In genomic region chr14:105021656-105022275, GRCh38 we compare ENCODE assay signal across 8 cellular contexts. TPM values are rescaled to one million over a fixed set of nuclear protein-coding genes. Genes with fewer than 3 reads are reported as not detected.
DNase-seq lines count a peak whose midpoint lies in the region; ATAC-seq, FAIRE-seq and TF ChIP-seq lines count a peak whose summit lies in the region.

No MANE protein-coding gene starts in this region.

- 1% methylated on average over 19 of the region's 20 CpGs for WGBS in GM12878 (ENCODE audit: insufficient coverage, insufficient replicate concordance, low lambda C conversion rate, missing lambda C conversion rate)

- H4K20me1 ChIP-seq in OCI-LY7 (ENCODE audit: insufficient read depth, low read length) (peaks cover 28% of the 10 kb centered on the region), GM12878 (ENCODE audit: control insufficient read depth, insufficient read depth) (no peaks in the 10 kb centered on the region)

- H3K79me2 ChIP-seq in OCI-LY7 (ENCODE audit: insufficient read depth, low read depth, low read length) (peaks cover 55% of the 10 kb centered on the region), GM12878 (ENCODE audit: control insufficient read depth, insufficient read depth, low read length) (peaks cover 57% of the 10 kb centered on the region)

- no peaks in the 10 kb centered on the region for H3K27me3 ChIP-seq in Caco-2 (replicated peaks; ENCODE audit: control insufficient read depth, insufficient read depth, low read length)
- no peaks in the 10 kb centered on the region for H3K27me3 ChIP-seq in GM12878 (replicated peaks in 1 of 2; ENCODE audit: control insufficient read depth in 2 of 2, insufficient read depth in 2 of 2, low read length in 1 of 2)

- H3K27ac ChIP-seq in OCI-LY7 (ENCODE audit: low read depth, low read length, poor library complexity, severe bottlenecking) (peak overlapping the region; percentile 79), GM12878 (ENCODE audit: control insufficient read depth, insufficient read depth) (peak overlapping the region; percentile 93)

- RAD21 ChIA-PET in GM12878 (lab: Charles Lee; ENCODE audit: unreplicated experiment) = interaction anchor here (0.9 to 3.9 kb wide), 4 partner anchors 23 to 66 kb away, joined by 3 to 25 read pairs (median 12); partner anchors contain the start of gene GPR132

- TF ChIP-seq RAD21 in GM12878 (IDR thresholded peaks at IDR 0.05; ENCODE audit: insufficient read depth, low read depth, low read length) = no peak

- no peak; the same call in 1 of the 2 replicates for TF ChIP-seq POLR2A in GM12878 (IDR thresholded peaks at IDR 0.05; ENCODE audit: low read depth, low read length)

- POLR2A ChIA-PET in Caco-2 (lab: Charles Lee) (interaction anchor here (1.0 to 1.2 kb wide), 4 partner anchors 22 to 44 kb away, joined by 3 to 15 read pairs (median 4); partner anchors contain the start of genes AHNAK2 and CLBA1), OCI-LY7 (lab: Charles Lee) (no interaction called here), GM12878 (lab: Charles Lee) (interaction anchor here (1.3 to 1.9 kb wide), 4 partner anchors 14 to 53 kb away, joined by 3 to 13 read pairs (median 6); no protein-coding TSS in a partner anchor)

- H3K36me3 ChIP-seq in Caco-2 (ENCODE audit: control insufficient read depth, insufficient read depth, low read length) (no peaks in the 10 kb centered on the region), OCI-LY7 (ENCODE audit: insufficient read depth, low read length) (peaks cover 39% of the 10 kb centered on the region), GM12878 (ENCODE audit: control insufficient read depth in 2 of 2, insufficient read depth in 2 of 2, low read length in 1 of 2) (peaks cover 0 to 2% of the 10 kb centered on the region in 2 experiments; a peak in 2 of 4 replicates)

- H3K9me2 ChIP-seq in OCI-LY7 (ENCODE audit: insufficient read depth, low read length) = no peaks in the 10 kb centered on the region

- CTCF ChIA-PET in Caco-2 (lab: Charles Lee) (interaction anchor here (0.6 kb wide), 2 partner anchors 27 to 1107 kb away, joined by 3 to 14 read pairs; no protein-coding TSS in a partner anchor), OCI-LY7 (lab: Charles Lee; ENCODE audit: unreplicated experiment) (no interaction called here), GM12878 (lab: Yijun Ruan, JAX) (interaction anchor here (1.3 kb wide), 1 partner anchor 64 kb away, joined by 4 read pairs; no protein-coding TSS in a partner anchor)

- in situ Hi-C loops in GM12878 (cut with MboI) = no loop called here

- DNase-seq in Caco-2 = peak; percentile 75 to 78
- DNase-seq in OCI-LY7 (ENCODE audit: low spot score) = peak; percentile 64
- DNase-seq in GM12878 (ENCODE audit: low read depth, low spot score) = no peak
- DNase-seq in iris pigment epithelial cell (ENCODE audit: low read depth) = peak; percentile 52
- DNase-seq in stimulated activated CD4-positive, alpha-beta T cell treated with anti-CD3 and anti-CD28 coated beads, Interleukin-12 subunit alpha, Interleukin-12 subunit beta, amount 100 ng/mL, for 4 hours = peak; percentile 45
- no peak for DNase-seq in amniotic stem cell (lab: John Stamatoyannopoulos, UW)

- H3K4me3 Mint-ChIP-seq in Caco-2 (ENCODE audit: unreplicated experiment) = peak overlapping the region; percentile 86

- H3K9me3 Mint-ChIP-seq in Caco-2 (ENCODE audit: unreplicated experiment) = no peaks in the 10 kb centered on the region

- H3K4me3 ChIP-seq in Caco-2 (ENCODE audit: low read depth, low read length) = peak overlapping the region; percentile 71
- peak overlapping the region; percentile 85 for H3K4me3 ChIP-seq in OCI-LY7 (ENCODE audit: low read depth, low read length, poor library complexity, severe bottlenecking)
- peak overlapping the region; percentile 72 for H3K4me3 ChIP-seq in GM12878

- H3K27ac Mint-ChIP-seq in Caco-2 (ENCODE audit: unreplicated experiment) = peak overlapping the region; percentile 87

- no peaks in the 10 kb centered on the region for H3K27me3 Mint-ChIP-seq in Caco-2 (ENCODE audit: insufficient read depth, unreplicated experiment)

- peak overlapping the region; percentile 90 for H2AFZ ChIP-seq in OCI-LY7 (ENCODE audit: low read length)
- peak overlapping the region; percentile 35 for H2AFZ ChIP-seq in GM12878 (ENCODE audit: control insufficient read depth, low read depth, low read length)

- H3K36me3 Mint-ChIP-seq in Caco-2 (ENCODE audit: insufficient read depth, unreplicated experiment) = peaks cover 29% of the 10 kb centered on the region

- TF ChIP-seq EP300 in GM12878 (IDR thresholded peaks at IDR 0.05; ENCODE audit: borderline replicate concordance in 1 of 2, control insufficient read depth in 1 of 2, low read depth in 2 of 2, low read length in 2 of 2) = no peak

- peak overlapping the region; percentile 93 for H3K4me2 ChIP-seq in OCI-LY7 (ENCODE audit: low read length)
- H3K4me2 ChIP-seq in GM12878 (ENCODE audit: control insufficient read depth, insufficient read depth) = peak overlapping the region; percentile 78

- no peak for FAIRE-seq in GM12878 (lab: Jason Lieb, UNC)

- H3K9me3 ChIP-seq in Caco-2 (no peaks in the 10 kb centered on the region), OCI-LY7 (ENCODE audit: low read length) (no peaks in the 10 kb centered on the region), GM12878 (replicated peaks; ENCODE audit: control insufficient read depth, insufficient read depth, low read length) (no peaks in the 10 kb centered on the region; the same call in 2 of the 3 replicates)

- H3K4me1 Mint-ChIP-seq in Caco-2 (ENCODE audit: low read depth, unreplicated experiment) = peaks cover 3% of the 10 kb centered on the region

- SMC1A ChIA-PET in GM12878 (lab: Charles Lee; ENCODE audit: uncharacterized antibody, unreplicated experiment) = no interaction called here

- peak overlapping the region; percentile 95 for H3K9ac ChIP-seq in GM12878 (ENCODE audit: control insufficient read depth, insufficient read depth, low read length)

- H3K4me1 ChIP-seq in Caco-2 = peaks cover 15% of the 10 kb centered on the region
- H3K4me1 ChIP-seq in OCI-LY7 (ENCODE audit: insufficient read depth, low read length, poor library complexity, severe bottlenecking) = peaks cover 48% of the 10 kb centered on the region
- peaks cover 21% of the 10 kb centered on the region for H3K4me1 ChIP-seq in GM12878 (ENCODE audit: control insufficient read depth, insufficient read depth, low read length)

- TF ChIP-seq CTCF in Caco-2 (IDR thresholded peaks at IDR 0.05; ENCODE audit: insufficient read depth in 1 of 2, low read depth in 1 of 2, low read length in 1 of 2, severe bottlenecking in 1 of 2, unreplicated experiment in 1 of 2) (peak in 1 of 2 experiments; percentile 45), OCI-LY7 (conservative IDR thresholded peaks at IDR 0.05; ENCODE audit: low read length) (peak; percentile 80), GM12878 (IDR thresholded peaks at IDR 0.05 in 2 of 3, conservative IDR thresholded peaks at IDR 0.05 in 1 of 3; ENCODE audit: control insufficient read depth in 2 of 3, extremely low read depth in 1 of 3, insufficient read depth in 1 of 3, low read depth in 3 of 3, low read length in 3 of 3) (peak; percentile 9 to 29 (median 13); a peak in 3 of 6 replicates)

- BruUV-seq in Caco-2 (replicated peaks; lab: Mats Ljungman, UMichigan) = TSS peak; percentile 85
- BruUV-seq in OCI-LY7 (replicated peaks; lab: Mats Ljungman, UMichigan) = TSS peak; percentile 93
- TSS peak; percentile 96 for BruUV-seq in GM12878 (replicated peaks; lab: Mats Ljungman, UMichigan)

- intact Hi-C loops in Caco-2 (cut with micrococcal nuclease; ENCODE audit: unreplicated experiment) = loop anchor here (1.0 kb wide), 3 partner anchors 24 to 66 kb away; partner anchors contain the start of gene CLBA1
- intact Hi-C loops in OCI-LY7 (cut with micrococcal nuclease; ENCODE audit: unreplicated experiment) = loop anchor here (2.0 to 10.0 kb wide), 2 partner anchors 23 to 267 kb away; partner anchors contain the start of gene SIVA1
- intact Hi-C loops in GM12878 (cut with micrococcal nuclease; ENCODE audit: unreplicated experiment) = loop anchor here (5.0 kb wide), 1 partner anchor 46 kb away; the partner anchor contains the start of gene GPR132

- ATAC-seq in HG03354 (IDR thresholded peaks at IDR 0.05; ENCODE audit: poor library complexity, severe bottlenecking, unreplicated experiment) = peak; percentile 6
- ATAC-seq in GM12878 = no peak
- ATAC-seq in HG03432 (IDR thresholded peaks at IDR 0.05; ENCODE audit: unreplicated experiment) = no peak

RNA-seq across cellular contexts. Expression of gene CDCA4, which starts 0.9 kb away (rescaled TPM):
- total RNA-seq in Caco-2 (2022) (33.4 and 41.4 TPM in 2 replicates), OCI-LY7 (2022) (74.0 and 79.5 TPM in 2 replicates), GM12878 (2014; rRNA removed) (59.0 and 62.9 TPM in 2 replicates), GM12878 (2014; rRNA removed; fragmentation: Illumina TruSeq; extraction: Trizol) (28.7 and 30.1 TPM in 2 replicates), GM12878 (2021) (56.3 and 60.2 TPM in 2 replicates)
- total RNA-seq in OCI-LY7 (2014; rRNA removed; shearing (Covaris generic)) = 109 and 110 TPM in 2 replicates
- total RNA-seq in GM12878 (2013; cell fraction: nucleolus; rRNA removed) = 26.9 and 31.0 TPM in 2 replicates
- 12.7 TPM for polyA plus RNA-seq in GM12878 (2011; ENCODE audit: low read depth)
- polyA plus RNA-seq in GM12878 (2011; rRNA removed) (35.4 and 48.5 TPM in 2 replicates), GM12878 (2014; fragmentation: Illumina TruSeq; extraction: Trizol) (14.4 and 23.3 TPM in 2 replicates), GM12878 (2014; fragmentation: Nextera tagmentation; extraction: Ambion mirVana) (10 to 100 TPM; 10.4 to 16.1 TPM), GM12878 (2014; rRNA removed) (55.7 and 59.3 TPM in 2 replicates), GM12878 (2016; fragmentation: Nextera tagmentation; extraction: Ambion mirVana) (10 to 100 TPM; 61.7 to 64.0 TPM)
- polyA plus RNA-seq in GM12878 (2011; cell fraction: cytosol; rRNA removed) = 50.6 and 63.1 TPM in 2 replicates
- polyA plus RNA-seq in GM12878 (2011; cell fraction: nucleus; rRNA removed) = 32.4 and 40.6 TPM in 2 replicates
- 27.2 and 36.2 TPM in 2 replicates for polyA plus RNA-seq in GM12878 (2012)
- polyA minus RNA-seq in GM12878 (2011; rRNA and poly(A)+ RNA removed) = 25.7 and 41.9 TPM in 2 replicates
- polyA minus RNA-seq in GM12878 (2011; cell fraction: cytosol; rRNA and poly(A)+ RNA removed) = 16.9 and 21.2 TPM in 2 replicates
- polyA minus RNA-seq in GM12878 (2011; cell fraction: nucleus; rRNA and poly(A)+ RNA removed) = 8.0 and 14.2 TPM in 2 replicates

RNA-seq across cellular contexts. Expression of gene CLBA1, which starts 36.2 kb away (rescaled TPM):
- total RNA-seq in Caco-2 (2022) (3.0 and 3.2 TPM in 2 replicates), OCI-LY7 (2022) (1.2 TPM in 1 of 2 replicates, not detected in the other), GM12878 (2014; rRNA removed) (0.76 and 0.96 TPM in 2 replicates), GM12878 (2014; rRNA removed; fragmentation: Illumina TruSeq; extraction: Trizol) (0.45 and 0.74 TPM in 2 replicates), GM12878 (2021) (0.56 and 0.90 TPM in 2 replicates)
- total RNA-seq in OCI-LY7 (2014; rRNA removed; shearing (Covaris generic)) = 0.08 and 0.82 TPM in 2 replicates
- 2.8 and 4.2 TPM in 2 replicates for total RNA-seq in GM12878 (2013; cell fraction: nucleolus; rRNA removed)
- polyA plus RNA-seq in GM12878 (2011; ENCODE audit: low read depth) = 1.1 TPM
- polyA plus RNA-seq in GM12878 (2011; rRNA removed) (0.38 and 0.59 TPM in 2 replicates), GM12878 (2014; fragmentation: Illumina TruSeq; extraction: Trizol) (0.24 and 0.62 TPM in 2 replicates), GM12878 (2014; fragmentation: Nextera tagmentation; extraction: Ambion mirVana) (under 1 TPM in 1 of 2 experiments, not detected in 1; 0.07 TPM), GM12878 (2014; rRNA removed) (0.72 and 1.1 TPM in 2 replicates), GM12878 (2016; fragmentation: Nextera tagmentation; extraction: Ambion mirVana) (1 to 10 TPM in 1 of 2 experiments, under 1 TPM in 1; 0.62 to 1.1 TPM)
- polyA plus RNA-seq in GM12878 (2011; cell fraction: cytosol; rRNA removed) = 0.92 and 1.1 TPM in 2 replicates
- polyA plus RNA-seq in GM12878 (2011; cell fraction: nucleus; rRNA removed) = 2.5 and 2.9 TPM in 2 replicates
- polyA plus RNA-seq in GM12878 (2012) = 1.4 and 2.2 TPM in 2 replicates
- polyA minus RNA-seq in GM12878 (2011; rRNA and poly(A)+ RNA removed) = 0.88 TPM in 1 of 2 replicates, not detected in the other
- 0.83 TPM in 1 of 2 replicates, not detected in the other for polyA minus RNA-seq in GM12878 (2011; cell fraction: cytosol; rRNA and poly(A)+ RNA removed)
- polyA minus RNA-seq in GM12878 (2011; cell fraction: nucleus; rRNA and poly(A)+ RNA removed) = 0.73 and 0.96 TPM in 2 replicates

RNA-seq across cellular contexts. Expression of gene GPR132, which starts 43.5 kb away (rescaled TPM):
- total RNA-seq in Caco-2 (2022) = 0.19 TPM in 1 of 2 replicates, not detected in the other
- 0.10 and 1.0 TPM in 2 replicates for total RNA-seq in OCI-LY7 (2014; rRNA removed; shearing (Covaris generic))
- total RNA-seq in OCI-LY7 (2022) = 1.9 and 3.0 TPM in 2 replicates
- 118 and 130 TPM in 2 replicates for total RNA-seq in GM12878 (2013; cell fraction: nucleolus; rRNA removed)
- 45.8 and 49.3 TPM in 2 replicates for total RNA-seq in GM12878 (2014; rRNA removed)
- total RNA-seq in GM12878 (2014; rRNA removed; fragmentation: Illumina TruSeq; extraction: Trizol) = 20.3 and 21.0 TPM in 2 replicates
- 39.6 and 40.3 TPM in 2 replicates for total RNA-seq in GM12878 (2021)
- polyA plus RNA-seq in GM12878 (2011; ENCODE audit: low read depth) = 9.9 TPM
- 10.2 and 14.9 TPM in 2 replicates for polyA plus RNA-seq in GM12878 (2011; rRNA removed)
- polyA plus RNA-seq in GM12878 (2011; cell fraction: cytosol; rRNA removed) = 23.7 and 36.1 TPM in 2 replicates
- polyA plus RNA-seq in GM12878 (2011; cell fraction: nucleus; rRNA removed) = 47.6 and 57.0 TPM in 2 replicates
- polyA plus RNA-seq in GM12878 (2012) = 22.6 and 24.5 TPM in 2 replicates
- 4.9 and 14.5 TPM in 2 replicates for polyA plus RNA-seq in GM12878 (2014; fragmentation: Illumina TruSeq; extraction: Trizol)
- polyA plus RNA-seq in GM12878 (2014; fragmentation: Nextera tagmentation; extraction: Ambion mirVana) = 1 to 10 TPM; 1.9 to 2.2 TPM
- 30.0 and 30.7 TPM in 2 replicates for polyA plus RNA-seq in GM12878 (2014; rRNA removed)
- polyA plus RNA-seq in GM12878 (2016; fragmentation: Nextera tagmentation; extraction: Ambion mirVana) = 10 to 100 TPM; 19.8 to 21.7 TPM
- polyA minus RNA-seq in GM12878 (2011; rRNA and poly(A)+ RNA removed) = 38.5 and 63.1 TPM in 2 replicates
- 15.9 and 17.0 TPM in 2 replicates for polyA minus RNA-seq in GM12878 (2011; cell fraction: cytosol; rRNA and poly(A)+ RNA removed)
- polyA minus RNA-seq in GM12878 (2011; cell fraction: nucleus; rRNA and poly(A)+ RNA removed) = 15.6 and 33.9 TPM in 2 replicates

RNA-seq across cellular contexts. Expression of gene AHNAK2, which starts 43.6 kb away (rescaled TPM):
- total RNA-seq in Caco-2 (2022) = 0.77 and 0.81 TPM in 2 replicates
- 0.21 TPM in 1 of 2 replicates, not detected in the other for total RNA-seq in OCI-LY7 (2014; rRNA removed; shearing (Covaris generic))
- total RNA-seq in OCI-LY7 (2022) = 0.09 and 0.61 TPM in 2 replicates
- total RNA-seq in GM12878 (2013; cell fraction: nucleolus; rRNA removed) = 0.02 TPM in 1 of 2 replicates, not detected in the other
- not detected in 2 replicates for total RNA-seq in GM12878 (2014; rRNA removed)
- total RNA-seq in GM12878 (2014; rRNA removed; fragmentation: Illumina TruSeq; extraction: Trizol) = not detected in 2 replicates
- total RNA-seq in GM12878 (2021) = 0.03 and 0.10 TPM in 2 replicates
- polyA plus RNA-seq in GM12878 (2011; ENCODE audit: low read depth) = 0.05 TPM
- polyA plus RNA-seq in GM12878 (2011; rRNA removed) = 0.03 TPM in 1 of 2 replicates, not detected in the other
- not detected in 2 replicates for polyA plus RNA-seq in GM12878 (2011; cell fraction: cytosol; rRNA removed)
- polyA plus RNA-seq in GM12878 (2011; cell fraction: nucleus; rRNA removed) = not detected in 2 replicates
- 0.03 TPM in 2 replicates for polyA plus RNA-seq in GM12878 (2012)
- polyA plus RNA-seq in GM12878 (2014; fragmentation: Illumina TruSeq; extraction: Trizol) = not detected in 2 replicates
- not detected for polyA plus RNA-seq in GM12878 (2014; fragmentation: Nextera tagmentation; extraction: Ambion mirVana)
- polyA plus RNA-seq in GM12878 (2014; rRNA removed) = not detected in 2 replicates
- not detected for polyA plus RNA-seq in GM12878 (2016; fragmentation: Nextera tagmentation; extraction: Ambion mirVana)
- not detected in 2 replicates for polyA minus RNA-seq in GM12878 (2011; rRNA and poly(A)+ RNA removed)
- polyA minus RNA-seq in GM12878 (2011; cell fraction: cytosol; rRNA and poly(A)+ RNA removed) = 0.42 TPM in 1 of 2 replicates, not detected in the other
- polyA minus RNA-seq in GM12878 (2011; cell fraction: nucleus; rRNA and poly(A)+ RNA removed) = under 0.01 and 0.19 TPM in 2 replicates

Comparison
In these comparisons a context has a peak if more than half of its experiments do, and no peak if none do; other contexts are left out.
1. DNase-seq: peak in Caco-2 (2 of 2), OCI-LY7 (single experiment), iris pigment epithelial cell (single experiment) and stimulated activated CD4-positive, alpha-beta T cell treated with anti-CD3 and anti-CD28 coated beads, Interleukin-12 subunit alpha, Interleukin-12 subunit beta, amount 100 ng/mL, for 4 hours (single experiment); none in GM12878 (single experiment) and amniotic stem cell (single experiment).
2. RNA of gene GPR132, which starts 43.5 kb away (total RNA-seq): 20.3 to 130 TPM in GM12878; 0.10 to 3.0 TPM in OCI-LY7 and 0.19 TPM in Caco-2; every median in the first group is over 4 times any median in the second.
3. Peak in every context shown above with its lines, with median percentiles within 50 percentile points of each other: H3K4me3 ChIP-seq.